In genomic region chr1:169392406-169392805, GRCh38 we compare ENCODE assay signal across 22 cellular contexts. TPM values are rescaled to one million over a fixed set of nuclear protein-coding genes. Genes with fewer than 3 reads are reported as not detected.
"Had no signal": no experiment of that assay in that cellular context is flagged by ENCODE, and none has a peak within 500 bp of the region (broad histone marks: within the 10 kb centered on the region; RNA-seq: fewer than 3 reads in every experiment).

No MANE protein-coding gene starts in this region.

- H3K27ac ChIP-seq: epithelial cell of prostate, hepatocyte, left lung, neural progenitor cell, ovary, spleen, stomach, testis, upper lobe of left lung had no signal

- ATAC-seq: effector memory CD8-positive, alpha-beta T cell; left lung; sciatic nerve had no signal

- H3K27me3 ChIP-seq: hepatocyte, left lung, neural progenitor cell, ovary, spleen, stomach, testis, upper lobe of left lung had no signal

- H3K9me3 ChIP-seq: left lung, spleen, stomach, testis, upper lobe of left lung had no signal

- H3K79me2 ChIP-seq: hepatocyte had no signal

- H3K4me2 ChIP-seq: hepatocyte, neural progenitor cell had no signal

- H3K36me3 ChIP-seq: ovary had no signal

- H3K4me3 ChIP-seq: hepatocyte, left lung, neural progenitor cell, ovary, spleen, stomach, testis, upper lobe of left lung had no signal

- H2AFZ ChIP-seq: hepatocyte, neural progenitor cell had no signal

- H3K9ac ChIP-seq: neural progenitor cell had no signal

- H3K4me1 ChIP-seq: left lung, neural progenitor cell, spleen, stomach, testis, upper lobe of left lung had no signal

- DNase-seq: activated B cell treated with CpG ODN at 0.5 μM for 24 hours; activated CD4-positive, alpha-beta T cell treated with anti-CD3 and anti-CD28 coated beads for 48 hours; activated CD8-positive, alpha-beta memory T cell treated with anti-CD3 and anti-CD28 coated beads for 24 hours; activated naive CD4-positive, alpha-beta T cell; activated T-cell treated with anti-CD3 and anti-CD28 coated beads for 4 hours; anterior cingulate cortex; dermis blood vessel endothelial cell; effector memory CD8-positive, alpha-beta T cell; kidney; left lung; mammary epithelial cell; naive B cell; ovary; spleen; stomach; testis; upper lobe of left lung had no signal

RNA-seq across cellular contexts. Expression of gene CCDC181, which starts 34.9 kb away (rescaled TPM):
- total RNA-seq: activated B cell treated with CpG ODN at 0.5 μM for 24 hours, dermis blood vessel endothelial cell, mononuclear cell, spleen had no signal
- polyA plus RNA-seq: mammary epithelial cell had no signal
